Comparison of ENCODE assay signal across 1 cellular context in the genomic region with DNA sequence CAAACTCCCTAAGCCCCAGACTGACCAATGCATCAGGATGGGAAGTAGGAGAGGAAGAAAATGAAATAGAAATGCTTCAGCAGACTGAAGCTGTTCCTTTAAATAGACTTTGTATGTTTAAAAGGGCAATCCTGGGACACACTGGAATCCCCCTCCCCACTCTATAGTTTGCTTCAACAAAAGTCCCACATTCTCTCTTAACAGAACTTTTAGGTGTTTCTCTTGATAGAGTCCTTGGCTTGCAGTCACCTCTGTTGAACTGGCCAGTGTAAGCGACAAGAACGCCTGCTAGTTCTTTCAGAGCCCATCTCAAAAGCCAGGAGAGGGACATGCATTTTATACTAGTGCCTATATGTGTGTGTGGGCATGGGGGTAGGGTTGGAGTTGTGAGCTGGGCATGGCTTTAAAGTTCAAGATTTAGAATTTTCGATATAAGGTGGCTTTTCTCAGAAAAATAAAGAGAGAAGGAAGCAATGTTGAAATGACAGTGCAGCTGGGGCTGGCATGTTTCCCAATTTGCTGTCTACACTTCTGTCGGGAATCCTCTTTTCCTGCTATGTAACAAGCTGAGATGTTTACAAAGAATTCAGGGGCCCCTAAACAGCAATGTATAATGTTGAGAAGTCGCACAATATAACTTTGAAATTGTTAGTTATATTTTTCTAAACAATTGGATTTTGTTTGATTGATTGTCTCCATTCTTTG.
TF ChIP-seq lines count a peak whose summit lies in the region.

No MANE protein-coding gene starts in this region.

TF ChIP-seq in A549, 52 proteins besides CTCF, POLR2A, EP300 and RAD21 (continued from another document):
- TF ChIP-seq BCL3 (IDR thresholded peaks at IDR 0.05): no peak
- no peak for TF ChIP-seq JUNB (IDR thresholded peaks at IDR 0.05)
- TF ChIP-seq JUN (IDR thresholded peaks at IDR 0.05): no peak
- TF ChIP-seq FOXS1 (CRISPR knock-in tag; IDR thresholded peaks at IDR 0.05): no peak
- no peak for TF ChIP-seq E2F6 (IDR thresholded peaks at IDR 0.05; ENCODE audit: borderline replicate concordance, low read depth)
